ENCODE assay signal across 8 cellular contexts in genomic region chr6:27814415-27814664, GRCh38.
DNase-seq lines count a peak whose midpoint lies in the region; ATAC-seq and TF ChIP-seq lines count a peak whose summit lies in the region.
"Not testable (repeated sequence)": the region's sequence is repeated elsewhere in the genome, so short reads cannot be mapped to it uniquely, and the experiment has no call there.

No MANE protein-coding gene starts in this region.

- H4K20me1 ChIP-seq in mammary epithelial cell (ENCODE audit: insufficient read depth, low read length): not testable (repeated sequence)

- H3K27me3 ChIP-seq in CD4-positive, alpha-beta T cell (ENCODE audit: control insufficient read depth, insufficient read depth, low read length); mammary epithelial cell (ENCODE audit: insufficient read depth, low read length): not testable (repeated sequence)

- BruUV-seq in mammary epithelial cell (replicated peaks; lab: Mats Ljungman, UMichigan): TSS peak; percentile 98

- dilution Hi-C loops in mammary epithelial cell (cut with HindIII; ENCODE audit: low sequenced_read_pairs): not testable (repeated sequence)

- H3K27me3 Mint-ChIP-seq in CD4-positive, alpha-beta T cell; naive thymus-derived CD8-positive, alpha-beta T cell; stimulated activated naive CD8-positive, alpha-beta T cell treated with anti-CD3 and anti-CD28 coated beads, Interleukin-15, amount 100 ng/mL, for 72 hours: not testable (repeated sequence)

- H3K4me1 Mint-ChIP-seq in CD4-positive, alpha-beta T cell (ENCODE audit: low read depth): peaks cover 41% of the 10 kb centered on the region
- peaks cover 19 to 51% (median 35%) of the 10 kb centered on the region in 4 donors for H3K4me1 Mint-ChIP-seq in naive thymus-derived CD8-positive, alpha-beta T cell
- H3K4me1 Mint-ChIP-seq in stimulated activated naive CD8-positive, alpha-beta T cell treated with anti-CD3 and anti-CD28 coated beads, Interleukin-15, amount 100 ng/mL, for 72 hours: peaks cover 68% of the 10 kb centered on the region

- not testable (repeated sequence) for H3K36me3 ChIP-seq in mammary epithelial cell (ENCODE audit: insufficient read depth, low read length)

- H3K9ac ChIP-seq in mammary epithelial cell (ENCODE audit: insufficient read depth, low read length): peak overlapping the region; percentile 45

- H3K36me3 Mint-ChIP-seq in CD4-positive, alpha-beta T cell (ENCODE audit: low read depth): peaks cover 18% of the 10 kb centered on the region
- not testable (repeated sequence) for H3K36me3 Mint-ChIP-seq in naive thymus-derived CD8-positive, alpha-beta T cell

- POLR2A ChIA-PET in CD4-positive, alpha-beta T cell (lab: Charles Lee): interaction anchor here (0.6 to 10.4 kb wide), 21 partner anchors 9 to 1771 kb away, joined by 3 to 915 read pairs (median 4); a partner anchor contains a TSS
- POLR2A ChIA-PET in naive thymus-derived CD8-positive, alpha-beta T cell (lab: Charles Lee): interaction anchor here (0.7 to 9.3 kb wide), 15 partner anchors 10 to 1691 kb away, joined by 3 to 438 read pairs (median 5); partner anchors contain the start of gene HMGN4

- CTCF ChIA-PET in CD4-positive, alpha-beta T cell (lab: Charles Lee): interaction anchor here (1.4 kb wide), 1 partner anchor 16 kb away, joined by 4 read pairs; no protein-coding TSS in a partner anchor
- CTCF ChIA-PET in mammary epithelial cell (lab: Charles Lee; ENCODE audit: low non-redundant PET): not testable (repeated sequence)

- H3K4me3 ChIP-seq in mammary epithelial cell (replicated peaks in 1 of 3; ENCODE audit: insufficient read depth in 1 of 3, low read depth in 2 of 3, low read length in 3 of 3): peak overlapping the region; percentile 24 to 48 (median 39)

- peaks cover 13% of the 10 kb centered on the region for H3K4me1 ChIP-seq in mammary epithelial cell (ENCODE audit: insufficient read depth, low read length)

- peak overlapping the region; percentile 24 for H3K27ac ChIP-seq in CD4-positive, alpha-beta T cell (ENCODE audit: low read depth, low read length)
- peak overlapping the region; percentile 88 for H3K27ac ChIP-seq in VCaP
- peak overlapping the region; percentile 62 for H3K27ac ChIP-seq in mammary epithelial cell (ENCODE audit: insufficient read depth, low read depth, low read length)

- in situ Hi-C loops in mammary epithelial cell (cut with MboI; ENCODE audit: low sequenced_read_pairs in 2 of 2): loop anchor here in 1 of 2 donors (5.0 kb wide), 1 partner anchor 78 kb away; a partner anchor contains a TSS

- TF ChIP-seq CTCF in CD4-positive, alpha-beta T cell (IDR thresholded peaks at IDR 0.05); VCaP (conservative IDR thresholded peaks at IDR 0.05); mammary epithelial cell (conservative IDR thresholded peaks at IDR 0.05 in 1 of 2, IDR thresholded peaks at IDR 0.05 in 1 of 2; ENCODE audit: extremely low read depth in 1 of 2, insufficient read depth in 1 of 2, low read depth in 1 of 2, low read length in 2 of 2): not testable (repeated sequence)

- H3K79me2 ChIP-seq in mammary epithelial cell (ENCODE audit: insufficient read depth, low read length): not testable (repeated sequence)

- intact Hi-C loops in CD4-positive, alpha-beta T cell (cut with DNase I, micrococcal nuclease): loop anchor here (2.0 to 10.0 kb wide), 4 partner anchors 16 to 1787 kb away; a partner anchor contains a TSS
- intact Hi-C loops in mammary epithelial cell (cut with micrococcal nuclease): not testable (repeated sequence)
- intact Hi-C loops in left cardiac atrium (cut with DNase I): loop anchor here in 1 of 2 donors (10.0 kb wide), 1 partner anchor 80 kb away; a partner anchor contains a TSS

- peak overlapping the region; percentile 91 for H3K27ac Mint-ChIP-seq in CD4-positive, alpha-beta T cell
- peak overlapping the region; percentile 89 to 98 (median 94) for H3K27ac Mint-ChIP-seq in naive thymus-derived CD8-positive, alpha-beta T cell
- peak overlapping the region; percentile 94 to 99 for H3K27ac Mint-ChIP-seq in stimulated activated naive CD8-positive, alpha-beta T cell treated with anti-CD3 and anti-CD28 coated beads, Interleukin-15, amount 100 ng/mL, for 72 hours

- H2AFZ ChIP-seq in mammary epithelial cell (ENCODE audit: low read depth, low read length): peak overlapping the region; percentile 58

- not testable (repeated sequence) for H3K9me3 ChIP-seq in CD4-positive, alpha-beta T cell (ENCODE audit: control insufficient read depth, low read length); mammary epithelial cell (replicated peaks; ENCODE audit: insufficient read depth, low read length)

- not testable (repeated sequence) for DNase-seq in CD4-positive, alpha-beta T cell; mammary epithelial cell; left cardiac atrium; naive thymus-derived CD8-positive, alpha-beta T cell; stimulated activated naive CD8-positive, alpha-beta T cell treated with anti-CD3 and anti-CD28 coated beads, Interleukin-15, amount 100 ng/mL, for 72 hours

- WGBS in mammary epithelial cell (ENCODE audit: low coverage, missing lambda C conversion rate): 0% methylated on average over 3 of the region's 24 CpGs

- H3K4me3 Mint-ChIP-seq in CD4-positive, alpha-beta T cell: peak overlapping the region; percentile 93
- peak overlapping the region; percentile 84 to 94 (median 91) for H3K4me3 Mint-ChIP-seq in naive thymus-derived CD8-positive, alpha-beta T cell
- peak overlapping the region; percentile 74 to 80 for H3K4me3 Mint-ChIP-seq in stimulated activated naive CD8-positive, alpha-beta T cell treated with anti-CD3 and anti-CD28 coated beads, Interleukin-15, amount 100 ng/mL, for 72 hours

- H3K4me2 ChIP-seq in mammary epithelial cell (ENCODE audit: insufficient read depth, low read depth, low read length): peak overlapping the region; percentile 72

- peak; percentile 22 for ATAC-seq in CD4-positive, alpha-beta T cell (ENCODE audit: poor library complexity)
- ATAC-seq in GM19463 (IDR thresholded peaks at IDR 0.05; ENCODE audit: unreplicated experiment): peak; percentile 15
- ATAC-seq in HG03280 (IDR thresholded peaks at IDR 0.05; ENCODE audit: unreplicated experiment): peak; percentile 8
- peak; percentile 8 to 27 for ATAC-seq in left cardiac atrium
- ATAC-seq in naive thymus-derived CD8-positive, alpha-beta T cell: peak; percentile 31 to 39
- not testable (repeated sequence) for ATAC-seq in stimulated activated naive CD8-positive, alpha-beta T cell treated with anti-CD3 and anti-CD28 coated beads, Interleukin-15, amount 100 ng/mL, for 72 hours

- H3K9me3 Mint-ChIP-seq in CD4-positive, alpha-beta T cell; naive thymus-derived CD8-positive, alpha-beta T cell; stimulated activated naive CD8-positive, alpha-beta T cell treated with anti-CD3 and anti-CD28 coated beads, Interleukin-15, amount 100 ng/mL, for 72 hours: not testable (repeated sequence)

Comparison
In these comparisons a context has a peak if more than half of its experiments do, and no peak if none do; other contexts are left out.
1. H3K27ac ChIP-seq: peak in every context shown above with its lines; median percentile 88 in VCaP; 62 in mammary epithelial cell; 24 in CD4-positive, alpha-beta T cell.